In the genomic region with DNA sequence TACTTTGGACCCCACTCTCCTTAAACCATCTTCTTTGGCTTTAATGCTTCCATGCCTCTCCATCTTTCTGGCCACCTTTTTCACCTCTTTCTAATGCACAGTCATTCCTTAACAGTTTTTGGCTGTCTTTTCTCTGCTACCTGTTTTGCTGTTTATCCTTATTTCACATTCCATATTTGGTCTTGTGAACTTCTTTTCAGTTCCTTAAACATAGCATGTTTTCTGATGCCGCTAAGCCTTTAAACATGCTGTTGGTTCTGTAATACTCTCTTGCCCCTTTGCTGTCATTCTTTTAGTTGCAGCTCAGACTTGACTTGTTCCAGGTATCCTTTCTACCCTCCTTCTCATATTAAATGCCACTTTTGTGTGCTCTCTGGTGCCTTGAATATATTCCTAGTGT, we compare ENCODE assay signal across 14 cellular contexts. TPM values are rescaled to one million over a fixed set of nuclear protein-coding genes. Genes with fewer than 3 reads are reported as not detected.
DNase-seq lines count a peak whose midpoint lies in the region; ATAC-seq and TF ChIP-seq lines count a peak whose summit lies in the region.
"Had no signal": no experiment of that assay in that cellular context is flagged by ENCODE, and none has a peak within 500 bp of the region (broad histone marks: within the 10 kb centered on the region; RNA-seq: fewer than 3 reads in every experiment).

No MANE protein-coding gene starts in this region.

- DNase-seq in CD1c-positive myeloid dendritic cell (ENCODE audit: extremely low spot score) (peak; percentile 29), dorsolateral prefrontal cortex (no peak), activated gamma-delta T cell (lab: John Stamatoyannopoulos, UW) (no peak), hepatocyte (ENCODE audit: low spot score) (no peak), omental fat pad (ENCODE audit: low spot score) (no peak)
- DNase-seq: aorta, DND-41, gastrocnemius medialis, MG63, NCI-H345, sigmoid colon had no signal

- intact Hi-C loops in dorsolateral prefrontal cortex (cut with DNase I): no loop called here

- TF ChIP-seq CTCF in dorsolateral prefrontal cortex (IDR thresholded peaks at IDR 0.05 in 54 of 56, conservative IDR thresholded peaks at IDR 0.05 in 2 of 56; ENCODE audit: low read depth in 1 of 56, partially characterized antibody in 56 of 56): no peak
- no peak for TF ChIP-seq CTCF in hepatocyte (IDR thresholded peaks at IDR 0.05; ENCODE audit: poor library complexity)
- no peak for TF ChIP-seq CTCF in omental fat pad (IDR thresholded peaks at IDR 0.05)

- no peak overlapping the region for H2AFZ ChIP-seq in hepatocyte

- 100% methylated on average over 1 of the region's 1 CpG for WGBS in hepatocyte (ENCODE audit: low lambda C conversion rate, missing lambda C conversion rate)

- H3K4me2 ChIP-seq in hepatocyte: no peak overlapping the region

- no peaks in the 10 kb centered on the region for H3K9me2 ChIP-seq in hepatocyte (replicated peaks; ENCODE audit: insufficient read depth)

- ATAC-seq in GM18870 (IDR thresholded peaks at IDR 0.05; ENCODE audit: unreplicated experiment): peak; percentile 64
- peak; percentile 86 for ATAC-seq in GM21786 (IDR thresholded peaks at IDR 0.05; ENCODE audit: unreplicated experiment)
- peak; percentile 67 for ATAC-seq in HG03432 (IDR thresholded peaks at IDR 0.05; ENCODE audit: unreplicated experiment)
- no peak for ATAC-seq in omental fat pad (ENCODE audit: low FRiP score)
- ATAC-seq: gastrocnemius medialis had no signal

- no peaks in the 10 kb centered on the region for H3K9me3 ChIP-seq in hepatocyte (ENCODE audit: low read depth)
- H3K9me3 ChIP-seq: gastrocnemius medialis, MG63, sigmoid colon had no signal

- H3K36me3 ChIP-seq in hepatocyte (replicated peaks; ENCODE audit: insufficient read depth, low read depth): peaks cover 7% of the 10 kb centered on the region

- no peaks in the 10 kb centered on the region for H3K27me3 ChIP-seq in dorsolateral prefrontal cortex
- H3K27me3 ChIP-seq in hepatocyte: no peaks in the 10 kb centered on the region
- H3K27me3 ChIP-seq: gastrocnemius medialis, MG63, sigmoid colon had no signal

- H3K4me3 ChIP-seq in dorsolateral prefrontal cortex: no peak overlapping the region
- H3K4me3 ChIP-seq in hepatocyte: no peak overlapping the region
- H3K4me3 ChIP-seq: gastrocnemius medialis, MG63, sigmoid colon had no signal

- H3K27ac ChIP-seq in dorsolateral prefrontal cortex: peak overlapping the region in 2 of 59 donors; percentile 6 to 7
- no peak overlapping the region for H3K27ac ChIP-seq in hepatocyte
- H3K27ac ChIP-seq: gastrocnemius medialis, sigmoid colon had no signal

- H3K4me1 ChIP-seq in hepatocyte (ENCODE audit: insufficient read depth): no peaks in the 10 kb centered on the region
- H3K4me1 ChIP-seq: gastrocnemius medialis had no signal

- H4K20me1 ChIP-seq in hepatocyte (ENCODE audit: insufficient read depth, poor library complexity, severe bottlenecking): peaks cover 56% of the 10 kb centered on the region

- H3K79me2 ChIP-seq in hepatocyte: peaks cover 99% of the 10 kb centered on the region

RNA-seq across cellular contexts. Expression of a gene that starts 35.8 kb away (rescaled TPM):
- 10 to 100 TPM; 26.8 to 49.2 (median 37.1) TPM for total RNA-seq in dorsolateral prefrontal cortex
- total RNA-seq in hepatocyte: 38.2 and 39.9 TPM in 2 replicates
- polyA plus RNA-seq in hepatocyte: 28.3 and 33.3 TPM in 2 replicates
- total RNA-seq in omental fat pad: 10 to 100 TPM; 27.6 to 70.6 (median 40.4) TPM
